In the genomic region with DNA sequence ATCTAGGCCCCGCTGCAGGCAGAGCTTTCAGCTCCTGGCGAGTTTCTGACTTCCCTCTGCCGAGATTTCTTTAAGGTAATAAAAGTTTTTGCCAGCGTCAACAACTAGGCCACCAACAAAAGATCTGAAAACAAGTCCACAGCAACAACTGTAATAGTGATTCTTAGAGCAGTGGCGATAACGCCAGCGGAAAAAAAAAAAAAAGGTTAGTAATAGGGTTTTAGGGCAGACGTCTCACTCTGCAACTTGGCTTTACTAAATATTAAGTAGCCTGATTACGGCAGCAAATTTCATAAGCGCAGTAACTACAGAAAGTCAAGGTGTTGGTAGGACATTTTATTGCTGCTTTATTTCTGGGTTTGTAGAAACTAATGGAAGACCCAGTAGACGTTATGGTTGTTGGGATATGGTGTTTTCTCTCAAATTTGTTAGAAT, we compare ENCODE assay signal across 8 cellular contexts. TPM values are rescaled to one million over a fixed set of nuclear protein-coding genes. Genes with fewer than 3 reads are reported as not detected.
DNase-seq lines count a peak whose midpoint lies in the region; ATAC-seq, FAIRE-seq and TF ChIP-seq lines count a peak whose summit lies in the region.

No MANE protein-coding gene starts in this region.

- ATAC-seq in WTC11: no peak
- ATAC-seq in GM18867 (IDR thresholded peaks at IDR 0.05; ENCODE audit: unreplicated experiment): no peak
- no peak for ATAC-seq in HG03196 (IDR thresholded peaks at IDR 0.05; ENCODE audit: unreplicated experiment)
- no peak for ATAC-seq in HG03378 (IDR thresholded peaks at IDR 0.05; ENCODE audit: unreplicated experiment)

- H3K36me3 ChIP-seq in skeletal muscle tissue (ENCODE audit: control insufficient read depth in 3 of 3, insufficient read depth in 3 of 3, low read length in 3 of 3): peaks cover 0 to 5% (median 0%) of the 10 kb centered on the region in 3 donors

- CTCF ChIA-PET in WTC11 (lab: Charles Lee): interaction anchor here (0.5 to 1.0 kb wide), 4 partner anchors 91 to 491 kb away, joined by 3 to 6 read pairs (median 6); no protein-coding TSS in a partner anchor

- DNase-seq in H54 (ENCODE audit: insufficient read length, low spot score) (no peak), WTC11 (ENCODE audit: low spot score) (no peak), glutamatergic neuron (no peak), SKM-1 treated with dmso at 0.1 percent for 144 hours (lab: John Stamatoyannopoulos, UW; ENCODE audit: unreplicated experiment) (no peak)

- POLR2A ChIA-PET in WTC11 (lab: Charles Lee): interaction anchor here (0.8 to 1.4 kb wide), 6 partner anchors 99 to 165 kb away, joined by 3 to 16 read pairs (median 4); a partner anchor contains a TSS

- peak overlapping the region; percentile 93 for H3K27ac ChIP-seq in skeletal muscle tissue (ENCODE audit: low read depth, low read length)

- H3K9me3 Mint-ChIP-seq in WTC11 (no peaks in the 10 kb centered on the region), glutamatergic neuron (ENCODE audit: unreplicated experiment) (peaks cover 6% of the 10 kb centered on the region)

- H3K4me1 Mint-ChIP-seq in WTC11 (peaks cover 15% of the 10 kb centered on the region), glutamatergic neuron (ENCODE audit: low read depth, unreplicated experiment) (peaks cover 6% of the 10 kb centered on the region)

- H3K4me3 Mint-ChIP-seq in WTC11 (peak overlapping the region; percentile 100), glutamatergic neuron (ENCODE audit: unreplicated experiment) (peak overlapping the region; percentile 100)

- H3K27me3 Mint-ChIP-seq in WTC11 (ENCODE audit: low read depth): peaks cover 2% of the 10 kb centered on the region; the same call in 1 of the 2 replicates
- peaks cover 4% of the 10 kb centered on the region for H3K27me3 Mint-ChIP-seq in glutamatergic neuron (ENCODE audit: unreplicated experiment)

- H3K27me3 ChIP-seq in skeletal muscle tissue (ENCODE audit: control insufficient read depth in 3 of 3, insufficient read depth in 3 of 3, low read length in 3 of 3): no peaks in the 10 kb centered on the region

- TF ChIP-seq CTCF in WTC11 (IDR thresholded peaks at IDR 0.05): no peak
- no peak for TF ChIP-seq CTCF in glutamatergic neuron (IDR thresholded peaks at IDR 0.05; ENCODE audit: partially characterized antibody, unreplicated experiment)

- H3K36me3 Mint-ChIP-seq in WTC11 (peaks cover 3% of the 10 kb centered on the region; the same call in 1 of the 2 replicates), glutamatergic neuron (ENCODE audit: unreplicated experiment) (no peaks in the 10 kb centered on the region)

- peak; percentile 43 for FAIRE-seq in H54 (lab: Jason Lieb, UNC)

- H3K4me1 ChIP-seq in skeletal muscle tissue (ENCODE audit: control insufficient read depth in 3 of 3, insufficient read depth in 3 of 3, low read length in 3 of 3): peaks cover 7 to 10% (median 10%) of the 10 kb centered on the region in 3 donors

- H3K9ac ChIP-seq in skeletal muscle tissue (ENCODE audit: low read depth in 1 of 3, low read length in 3 of 3): peak overlapping the region; percentile 94 to 96 (median 95)

- peak overlapping the region; percentile 100 for H3K27ac Mint-ChIP-seq in WTC11
- peak overlapping the region; percentile 90 for H3K27ac Mint-ChIP-seq in glutamatergic neuron (ENCODE audit: unreplicated experiment)

- H3K4me3 ChIP-seq in skeletal muscle tissue (ENCODE audit: low read length in 3 of 3): peak overlapping the region; percentile 87 to 92 (median 91)

- no peak for TF ChIP-seq POLR2A in H54 (IDR thresholded peaks at IDR 0.05; ENCODE audit: low read depth, low read length)

- H3K9me3 ChIP-seq in skeletal muscle tissue (ENCODE audit: control insufficient read depth in 3 of 3, low read length in 3 of 3): no peaks in the 10 kb centered on the region

TF ChIP-seq in WTC11, 78 proteins besides CTCF, POLR2A, EP300 and RAD21 (continues in another document):
- TF ChIP-seq GABPB1 (CRISPR knock-in tag; IDR thresholded peaks at IDR 0.05) (no peak), GRHL2 (CRISPR knock-in tag; IDR thresholded peaks at IDR 0.05; ENCODE audit: insufficient replicate concordance, severe bottlenecking) (no peak), SP1 (CRISPR knock-in tag; conservative IDR thresholded peaks at IDR 0.05) (no peak), OVOL2 (CRISPR knock-in tag; IDR thresholded peaks at IDR 0.05; ENCODE audit: borderline replicate concordance) (no peak), HMGA2 (CRISPR knock-in tag; IDR thresholded peaks at IDR 0.05) (no peak)
- TF ChIP-seq, protein P1, sequence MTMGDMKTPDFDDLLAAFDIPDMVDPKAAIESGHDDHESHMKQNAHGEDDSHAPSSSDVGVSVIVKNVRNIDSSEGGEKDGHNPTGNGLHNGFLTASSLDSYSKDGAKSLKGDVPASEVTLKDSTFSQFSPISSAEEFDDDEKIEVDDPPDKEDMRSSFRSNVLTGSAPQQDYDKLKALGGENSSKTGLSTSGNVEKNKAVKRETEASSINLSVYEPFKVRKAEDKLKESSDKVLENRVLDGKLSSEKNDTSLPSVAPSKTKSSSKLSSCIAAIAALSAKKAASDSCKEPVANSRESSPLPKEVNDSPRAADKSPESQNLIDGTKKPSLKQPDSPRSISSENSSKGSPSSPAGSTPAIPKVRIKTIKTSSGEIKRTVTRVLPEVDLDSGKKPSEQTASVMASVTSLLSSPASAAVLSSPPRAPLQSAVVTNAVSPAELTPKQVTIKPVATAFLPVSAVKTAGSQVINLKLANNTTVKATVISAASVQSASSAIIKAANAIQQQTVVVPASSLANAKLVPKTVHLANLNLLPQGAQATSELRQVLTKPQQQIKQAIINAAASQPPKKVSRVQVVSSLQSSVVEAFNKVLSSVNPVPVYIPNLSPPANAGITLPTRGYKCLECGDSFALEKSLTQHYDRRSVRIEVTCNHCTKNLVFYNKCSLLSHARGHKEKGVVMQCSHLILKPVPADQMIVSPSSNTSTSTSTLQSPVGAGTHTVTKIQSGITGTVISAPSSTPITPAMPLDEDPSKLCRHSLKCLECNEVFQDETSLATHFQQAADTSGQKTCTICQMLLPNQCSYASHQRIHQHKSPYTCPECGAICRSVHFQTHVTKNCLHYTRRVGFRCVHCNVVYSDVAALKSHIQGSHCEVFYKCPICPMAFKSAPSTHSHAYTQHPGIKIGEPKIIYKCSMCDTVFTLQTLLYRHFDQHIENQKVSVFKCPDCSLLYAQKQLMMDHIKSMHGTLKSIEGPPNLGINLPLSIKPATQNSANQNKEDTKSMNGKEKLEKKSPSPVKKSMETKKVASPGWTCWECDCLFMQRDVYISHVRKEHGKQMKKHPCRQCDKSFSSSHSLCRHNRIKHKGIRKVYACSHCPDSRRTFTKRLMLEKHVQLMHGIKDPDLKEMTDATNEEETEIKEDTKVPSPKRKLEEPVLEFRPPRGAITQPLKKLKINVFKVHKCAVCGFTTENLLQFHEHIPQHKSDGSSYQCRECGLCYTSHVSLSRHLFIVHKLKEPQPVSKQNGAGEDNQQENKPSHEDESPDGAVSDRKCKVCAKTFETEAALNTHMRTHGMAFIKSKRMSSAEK (CRISPR knock-in tag; IDR thresholded peaks at IDR 0.05; ENCODE audit: borderline replicate concordance): no peak
- TF ChIP-seq, protein P2, sequence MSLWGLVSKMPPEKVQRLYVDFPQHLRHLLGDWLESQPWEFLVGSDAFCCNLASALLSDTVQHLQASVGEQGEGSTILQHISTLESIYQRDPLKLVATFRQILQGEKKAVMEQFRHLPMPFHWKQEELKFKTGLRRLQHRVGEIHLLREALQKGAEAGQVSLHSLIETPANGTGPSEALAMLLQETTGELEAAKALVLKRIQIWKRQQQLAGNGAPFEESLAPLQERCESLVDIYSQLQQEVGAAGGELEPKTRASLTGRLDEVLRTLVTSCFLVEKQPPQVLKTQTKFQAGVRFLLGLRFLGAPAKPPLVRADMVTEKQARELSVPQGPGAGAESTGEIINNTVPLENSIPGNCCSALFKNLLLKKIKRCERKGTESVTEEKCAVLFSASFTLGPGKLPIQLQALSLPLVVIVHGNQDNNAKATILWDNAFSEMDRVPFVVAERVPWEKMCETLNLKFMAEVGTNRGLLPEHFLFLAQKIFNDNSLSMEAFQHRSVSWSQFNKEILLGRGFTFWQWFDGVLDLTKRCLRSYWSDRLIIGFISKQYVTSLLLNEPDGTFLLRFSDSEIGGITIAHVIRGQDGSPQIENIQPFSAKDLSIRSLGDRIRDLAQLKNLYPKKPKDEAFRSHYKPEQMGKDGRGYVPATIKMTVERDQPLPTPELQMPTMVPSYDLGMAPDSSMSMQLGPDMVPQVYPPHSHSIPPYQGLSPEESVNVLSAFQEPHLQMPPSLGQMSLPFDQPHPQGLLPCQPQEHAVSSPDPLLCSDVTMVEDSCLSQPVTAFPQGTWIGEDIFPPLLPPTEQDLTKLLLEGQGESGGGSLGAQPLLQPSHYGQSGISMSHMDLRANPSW (CRISPR knock-in tag; conservative IDR thresholded peaks at IDR 0.05; ENCODE audit: low read depth): no peak
- TF ChIP-seq, protein P3, sequence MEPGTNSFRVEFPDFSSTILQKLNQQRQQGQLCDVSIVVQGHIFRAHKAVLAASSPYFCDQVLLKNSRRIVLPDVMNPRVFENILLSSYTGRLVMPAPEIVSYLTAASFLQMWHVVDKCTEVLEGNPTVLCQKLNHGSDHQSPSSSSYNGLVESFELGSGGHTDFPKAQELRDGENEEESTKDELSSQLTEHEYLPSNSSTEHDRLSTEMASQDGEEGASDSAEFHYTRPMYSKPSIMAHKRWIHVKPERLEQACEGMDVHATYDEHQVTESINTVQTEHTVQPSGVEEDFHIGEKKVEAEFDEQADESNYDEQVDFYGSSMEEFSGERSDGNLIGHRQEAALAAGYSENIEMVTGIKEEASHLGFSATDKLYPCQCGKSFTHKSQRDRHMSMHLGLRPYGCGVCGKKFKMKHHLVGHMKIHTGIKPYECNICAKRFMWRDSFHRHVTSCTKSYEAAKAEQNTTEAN (CRISPR knock-in tag; IDR thresholded peaks at IDR 0.05): no peak
- TF ChIP-seq, protein P4, sequence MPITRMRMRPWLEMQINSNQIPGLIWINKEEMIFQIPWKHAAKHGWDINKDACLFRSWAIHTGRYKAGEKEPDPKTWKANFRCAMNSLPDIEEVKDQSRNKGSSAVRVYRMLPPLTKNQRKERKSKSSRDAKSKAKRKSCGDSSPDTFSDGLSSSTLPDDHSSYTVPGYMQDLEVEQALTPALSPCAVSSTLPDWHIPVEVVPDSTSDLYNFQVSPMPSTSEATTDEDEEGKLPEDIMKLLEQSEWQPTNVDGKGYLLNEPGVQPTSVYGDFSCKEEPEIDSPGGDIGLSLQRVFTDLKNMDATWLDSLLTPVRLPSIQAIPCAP (CRISPR knock-in tag; IDR thresholded peaks at IDR 0.05): no peak

RNA-seq across cellular contexts. Expression of a gene that starts 0.5 kb away (rescaled TPM):
- total RNA-seq in WTC11 (2021): 25.8 to 26.8 TPM (median 26.0 TPM) in 3 replicates
- 22.2 TPM for total RNA-seq in glutamatergic neuron (ENCODE audit: unreplicated experiment)
- 28.7 TPM for total RNA-seq in skeletal muscle tissue
